14 cellular contexts compared by ENCODE assay signal in the genomic region with DNA sequence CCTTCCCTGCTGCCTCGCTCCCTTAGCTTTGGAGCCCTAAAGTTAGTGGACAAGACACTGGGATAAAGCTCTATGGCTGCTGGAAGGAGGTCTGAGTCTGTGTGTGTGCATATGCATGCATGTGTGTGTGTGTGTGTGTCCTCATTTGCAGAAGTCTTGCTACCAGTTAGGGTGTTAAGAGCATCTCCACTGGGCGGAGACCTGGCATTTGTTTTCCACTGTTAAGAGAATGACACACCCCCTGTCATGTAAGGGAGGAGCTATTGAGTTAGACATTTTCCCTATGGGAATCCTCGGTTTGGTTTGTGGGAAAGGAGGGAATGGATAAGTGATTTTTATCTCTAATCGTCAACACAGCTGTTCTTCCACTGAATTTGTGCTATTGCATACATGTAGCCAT. TPM values are rescaled to one million over a fixed set of nuclear protein-coding genes. Genes with fewer than 3 reads are reported as not detected.
DNase-seq lines count a peak whose midpoint lies in the region; ATAC-seq and TF ChIP-seq lines count a peak whose summit lies in the region.
"Had no signal": no experiment of that assay in that cellular context is flagged by ENCODE, and none has a peak within 500 bp of the region (broad histone marks: within the 10 kb centered on the region; RNA-seq: fewer than 3 reads in every experiment).

No MANE protein-coding gene starts in this region.

- H3K27me3 ChIP-seq in neural progenitor cell: no peaks in the 10 kb centered on the region

- H3K4me3 Mint-ChIP-seq in neural progenitor cell (no peak overlapping the region), T-cell (no peak overlapping the region)
- H3K4me3 Mint-ChIP-seq: immature natural killer cell; naive B cell; stimulated activated naive B cell treated with anti-CD40 and anti-IgM and Interleukin-4, amounts not matched to agents 10 μg/mL and 1 μg/mL and 100 μg/mL, for 72 hours had no signal

- peaks cover 4% of the 10 kb centered on the region for H3K4me1 Mint-ChIP-seq in neural progenitor cell
- no peaks in the 10 kb centered on the region for H3K4me1 Mint-ChIP-seq in T-cell
- H3K4me1 Mint-ChIP-seq: immature natural killer cell; naive B cell; stimulated activated naive B cell treated with anti-CD40 and anti-IgM and Interleukin-4, amounts not matched to agents 10 μg/mL and 1 μg/mL and 100 μg/mL, for 72 hours had no signal

- TF ChIP-seq CTCF in neural progenitor cell (IDR thresholded peaks at IDR 0.05): no peak

- no peaks in the 10 kb centered on the region for H3K9me3 Mint-ChIP-seq in neural progenitor cell
- no peaks in the 10 kb centered on the region for H3K9me3 Mint-ChIP-seq in T-cell
- H3K9me3 Mint-ChIP-seq: immature natural killer cell; naive B cell; stimulated activated naive B cell treated with anti-CD40 and anti-IgM and Interleukin-4, amounts not matched to agents 10 μg/mL and 1 μg/mL and 100 μg/mL, for 72 hours had no signal

- peaks cover 6% of the 10 kb centered on the region for H3K4me1 ChIP-seq in neural progenitor cell

- DNase-seq in NCI-H748 (lab: John Stamatoyannopoulos, UW; ENCODE audit: unreplicated experiment) (peak; percentile 13), NCI-H748 treated with DMSO at 0.1 percent for 48 hours (lab: John Stamatoyannopoulos, UW) (no peak), NCI-H2171 treated with DMSO at 0.1 percent for 48 hours (lab: John Stamatoyannopoulos, UW) (peak; percentile 74), dermis blood vessel endothelial cell (peak; percentile 19), neural progenitor cell (ENCODE audit: low spot score) (peak; percentile 42), T-cell (no peak)
- DNase-seq: anterior cingulate cortex; GDM1; GOT3; immature natural killer cell; naive B cell; stimulated activated naive B cell treated with anti-CD40 and anti-IgM and Interleukin-4, amounts not matched to agents 10 μg/mL and 1 μg/mL and 100 μg/mL, for 72 hours had no signal

- POLR2A ChIA-PET in T-cell (lab: Charles Lee): interaction anchor here in 1 of 2 donors (0.7 kb wide), 1 partner anchor 72 kb away, joined by 3 read pairs; no protein-coding TSS in a partner anchor

- no peaks in the 10 kb centered on the region for H3K9me3 ChIP-seq in neural progenitor cell (ENCODE audit: low read depth)

- peaks cover 6% of the 10 kb centered on the region for H4K20me1 ChIP-seq in neural progenitor cell (ENCODE audit: low read depth)

- H3K9ac ChIP-seq in neural progenitor cell: no peak overlapping the region

- peaks cover 4% of the 10 kb centered on the region for H3K27me3 Mint-ChIP-seq in neural progenitor cell (ENCODE audit: insufficient read depth, low read depth)
- H3K27me3 Mint-ChIP-seq in T-cell: no peaks in the 10 kb centered on the region
- H3K27me3 Mint-ChIP-seq: naive B cell; stimulated activated naive B cell treated with anti-CD40 and anti-IgM and Interleukin-4, amounts not matched to agents 10 μg/mL and 1 μg/mL and 100 μg/mL, for 72 hours had no signal

- H3K27ac Mint-ChIP-seq in neural progenitor cell (no peak overlapping the region), T-cell (no peak overlapping the region)
- H3K27ac Mint-ChIP-seq: immature natural killer cell; stimulated activated naive B cell treated with anti-CD40 and anti-IgM and Interleukin-4, amounts not matched to agents 10 μg/mL and 1 μg/mL and 100 μg/mL, for 72 hours had no signal

- no peak overlapping the region for H3K4me2 ChIP-seq in neural progenitor cell

- H3K27ac ChIP-seq in neural progenitor cell: no peak overlapping the region

- ATAC-seq in HG03354 (IDR thresholded peaks at IDR 0.05; ENCODE audit: poor library complexity, severe bottlenecking, unreplicated experiment) (no peak), HG02610 (IDR thresholded peaks at IDR 0.05; ENCODE audit: unreplicated experiment) (no peak), T-cell (replicated peaks in 1 of 4) (no peak)
- ATAC-seq: stimulated activated naive B cell treated with anti-CD40 and anti-IgM and Interleukin-4, amounts not matched to agents 10 μg/mL and 1 μg/mL and 100 μg/mL, for 72 hours had no signal

- H3K4me3 ChIP-seq in neural progenitor cell: no peak overlapping the region

- H2AFZ ChIP-seq in neural progenitor cell (replicated peaks): no peak overlapping the region

- no peaks in the 10 kb centered on the region for H3K79me2 ChIP-seq in neural progenitor cell (ENCODE audit: low read depth)

- CTCF ChIA-PET in T-cell (lab: Charles Lee): interaction anchor here in 1 of 2 donors (1.5 kb wide), 1 partner anchor 54 kb away, joined by 3 read pairs; no protein-coding TSS in a partner anchor

- H3F3A ChIP-seq in neural progenitor cell (ENCODE audit: low read depth): peaks cover 10% of the 10 kb centered on the region

- H3K36me3 ChIP-seq in neural progenitor cell: no peaks in the 10 kb centered on the region

- peaks cover 22% of the 10 kb centered on the region for H3K36me3 Mint-ChIP-seq in neural progenitor cell
- H3K36me3 Mint-ChIP-seq in T-cell: peaks cover 26% of the 10 kb centered on the region

RNA-seq across cellular contexts. Expression of gene ARHGAP23, which starts 24.8 kb away (rescaled TPM):
- total RNA-seq in dermis blood vessel endothelial cell (34.9 and 104 TPM in 2 replicates), neural progenitor cell (ENCODE audit: low replicate concordance) (6.1 and 14.2 TPM in 2 replicates), T-cell (1 to 10 TPM in 1 of 5 donors, under 1 TPM in 4; 0.40 to 1.2 (median 0.61) TPM)

RNA-seq across cellular contexts. Expression of gene SOCS7, which starts 51.8 kb away (rescaled TPM):
- total RNA-seq in dermis blood vessel endothelial cell (7.0 and 8.3 TPM in 2 replicates), neural progenitor cell (ENCODE audit: low replicate concordance) (17.8 and 27.0 TPM in 2 replicates), T-cell (10 to 100 TPM; 18.9 to 24.5 (median 20.7) TPM)

RNA-seq across cellular contexts. Expression of gene GPR179, which starts 59.7 kb away (rescaled TPM):
- not detected in 2 replicates for total RNA-seq in dermis blood vessel endothelial cell
- total RNA-seq in neural progenitor cell (ENCODE audit: low replicate concordance): 0.22 TPM in 1 of 2 replicates, not detected in the other
- total RNA-seq in T-cell: under 1 TPM in 4 of 5 donors, not detected in 1; 0.03 to 0.53 (median 0.08) TPM

Comparison
In these comparisons a context has a peak if more than half of its experiments do, and no peak if none do; other contexts are left out.
1. DNase-seq: peak in NCI-H748 (single experiment), NCI-H2171 treated with DMSO at 0.1 percent for 48 hours (single experiment), dermis blood vessel endothelial cell (single experiment) and neural progenitor cell (single experiment); none in NCI-H748 treated with DMSO at 0.1 percent for 48 hours (single experiment) and T-cell (0 of 34).